ENCODE assay signal across 36 cellular contexts in genomic region chr1:48057249-48057648, GRCh38.
"Had no signal": no experiment of that assay in that cellular context is flagged by ENCODE, and none has a peak within 500 bp of the region (broad histone marks: within the 10 kb centered on the region; RNA-seq: fewer than 3 reads in every experiment).

No MANE protein-coding gene starts in this region.

- H3K36me3 ChIP-seq: MG63 had no signal

- H3K4me3 ChIP-seq: MG63 had no signal

- DNase-seq: Karpas-422, Kasumi-1, MG63, MM.1S, MV-4-11, NCI-H1048, NCI-H1092, NCI-H1092 treated with DMSO at 0.1 percent for 48 hours, NCI-H1105, NCI-H1105 treated with DMSO at 0.1 percent for 48 hours, NCI-H1417, NCI-H1417 treated with DMSO at 0.1 percent for 48 hours, NCI-H1436, NCI-H1436 treated with DMSO at 0.1 percent for 48 hours, NCI-H146, NCI-H1694, NCI-H1694 treated with DMSO at 0.1 percent for 48 hours, NCI-H187, NCI-H187 treated with DMSO at 0.1 percent for 48 hours, NCI-H1930, NCI-H2029, NCI-H2029 treated with DMSO at 0.1 percent for 48 hours, NCI-H2081, NCI-H2081 treated with DMSO at 0.1 percent for 48 hours, NCI-H2107, NCI-H2171, NCI-H2171 treated with DMSO at 0.1 percent for 48 hours, NCI-H2227 treated with DMSO at 0.1 percent for 48 hours, NCI-H226, NCI-H345, NCI-H446, NCI-H446 treated with DMSO at 0.1 percent for 48 hours, NCI-H510A, NCI-H510A treated with DMSO at 0.1 percent for 48 hours, NCI-H524, NCI-H524 treated with DMSO at 0.1 percent for 48 hours had no signal

- H3K9me3 ChIP-seq: MG63 had no signal

- H3K27me3 ChIP-seq: MG63 had no signal
